ENCODE assay signal across 1 cellular context in genomic region chr17:28745052-28745776, GRCh38.
TF ChIP-seq lines count a peak whose summit lies in the region.

No MANE protein-coding gene starts in this region.

TF ChIP-seq in IMR-90, 13 proteins besides CTCF, POLR2A, EP300 and RAD21:
- TF ChIP-seq BHLHE40 (IDR thresholded peaks at IDR 0.05; ENCODE audit: low read depth, low read length) (no peak), MXI1 (IDR thresholded peaks at IDR 0.05; ENCODE audit: borderline replicate concordance, low read depth, low read length) (no peak), SMC3 (IDR thresholded peaks at IDR 0.05; ENCODE audit: low read depth, low read length) (no peak), MAFK (IDR thresholded peaks at IDR 0.05; ENCODE audit: low read depth, low read length) (no peak), RCOR1 (IDR thresholded peaks at IDR 0.05; ENCODE audit: insufficient replicate concordance, low read length) (no peak), MAZ (IDR thresholded peaks at IDR 0.05; ENCODE audit: borderline replicate concordance, low read depth, low read length) (no peak), USF2 (IDR thresholded peaks at IDR 0.05; ENCODE audit: low read depth, low read length) (no peak), ELK1 (IDR thresholded peaks at IDR 0.05; ENCODE audit: borderline replicate concordance, low read depth, low read length) (no peak), NFE2L2 (IDR thresholded peaks at IDR 0.05; ENCODE audit: low read depth, low read length) (no peak), FOS (IDR thresholded peaks at IDR 0.05; ENCODE audit: low read depth, low read length) (no peak), RFX5 (IDR thresholded peaks at IDR 0.05; ENCODE audit: low read depth, low read length) (no peak), CHD1 (IDR thresholded peaks at IDR 0.05; ENCODE audit: low read depth, low read length) (no peak), CEBPB (IDR thresholded peaks at IDR 0.05; ENCODE audit: low read depth, low read length) (no peak)
